Comparison of ENCODE assay signal across 15 cellular contexts in genomic region chr2:27958711-27959378, GRCh38.
DNase-seq lines count a peak whose midpoint lies in the region; ATAC-seq, FAIRE-seq and TF ChIP-seq lines count a peak whose summit lies in the region.
"Had no signal": no experiment of that assay in that cellular context is flagged by ENCODE, and none has a peak within 500 bp of the region (broad histone marks: within the 10 kb centered on the region; RNA-seq: fewer than 3 reads in every experiment).

No MANE protein-coding gene starts in this region.

- no peak overlapping the region for H3K9ac ChIP-seq in keratinocyte (ENCODE audit: control insufficient read depth, extremely low read depth, insufficient read depth, low read length)

- no peak overlapping the region for H2AFZ ChIP-seq in keratinocyte (ENCODE audit: control insufficient read depth, low read length)

- H3K27me3 Mint-ChIP-seq in activated T-cell treated with anti-CD3 and anti-CD28 coated beads, Interleukin-2, amount 50 U/mL, for 72 hours (ENCODE audit: low read depth) = no peaks in the 10 kb centered on the region
- no peaks in the 10 kb centered on the region for H3K27me3 Mint-ChIP-seq in activated CD4-positive, alpha-beta memory T cell treated with anti-CD3 and anti-CD28 coated beads for 36 hours

- peaks cover 88% of the 10 kb centered on the region for H3K4me1 Mint-ChIP-seq in activated T-cell treated with anti-CD3 and anti-CD28 coated beads, Interleukin-2, amount 50 U/mL, for 72 hours (ENCODE audit: low read depth)
- peaks cover 75% of the 10 kb centered on the region for H3K4me1 Mint-ChIP-seq in activated CD4-positive, alpha-beta memory T cell treated with anti-CD3 and anti-CD28 coated beads for 36 hours (ENCODE audit: low read depth)

- H3K36me3 ChIP-seq in keratinocyte (ENCODE audit: control insufficient read depth in 2 of 2, extremely low read depth in 1 of 2, insufficient read depth in 2 of 2, low read length in 2 of 2) = peaks cover 0 to 1% of the 10 kb centered on the region in 2 experiments
- no peaks in the 10 kb centered on the region for H3K36me3 ChIP-seq in tibial nerve
- H3K36me3 ChIP-seq: esophagus muscularis mucosa had no signal

- H4K20me1 ChIP-seq in keratinocyte (ENCODE audit: control insufficient read depth, extremely low read depth, insufficient read depth, low read length) = no peaks in the 10 kb centered on the region

- WGBS in tibial nerve, 2 donors = 55 to 71% methylated on average over 2 of the region's 2 CpGs

- POLR2A ChIA-PET in activated CD4-positive, alpha-beta memory T cell treated with anti-CD3 and anti-CD28 coated beads for 36 hours (lab: Charles Lee) = no interaction called here

- H3K9me3 ChIP-seq in keratinocyte (ENCODE audit: control insufficient read depth, low read depth, low read length) (no peaks in the 10 kb centered on the region), tibial nerve (no peaks in the 10 kb centered on the region)
- H3K9me3 ChIP-seq: esophagus muscularis mucosa had no signal

- TF ChIP-seq POLR2A in tibial nerve (IDR thresholded peaks at IDR 0.05) = no peak

- TF ChIP-seq CTCF in keratinocyte (optimal IDR thresholded peaks at IDR 0.05 in 1 of 3, IDR thresholded peaks at IDR 0.05 in 1 of 3, conservative IDR thresholded peaks at IDR 0.05 in 1 of 3; ENCODE audit: extremely low read depth in 1 of 3, insufficient read depth in 2 of 3, low read length in 3 of 3) (no peak), tibial nerve (IDR thresholded peaks at IDR 0.05) (no peak)

- no peak for ATAC-seq in activated T-cell treated with anti-CD3 and anti-CD28 coated beads, Interleukin-2, amount 50 U/mL, for 72 hours (replicated peaks in 1 of 2)

- peak overlapping the region; percentile 97 for H3K27ac Mint-ChIP-seq in activated T-cell treated with anti-CD3 and anti-CD28 coated beads, Interleukin-2, amount 50 U/mL, for 72 hours
- H3K27ac Mint-ChIP-seq in activated CD4-positive, alpha-beta memory T cell treated with anti-CD3 and anti-CD28 coated beads for 36 hours = peak overlapping the region; percentile 70
- H3K27ac Mint-ChIP-seq: nephron progenitor cell had no signal

- H3K9me3 Mint-ChIP-seq in activated T-cell treated with anti-CD3 and anti-CD28 coated beads, Interleukin-2, amount 50 U/mL, for 72 hours = peaks cover 0 to 6% of the 10 kb centered on the region in 2 donors
- peaks cover 2% of the 10 kb centered on the region for H3K9me3 Mint-ChIP-seq in activated CD4-positive, alpha-beta memory T cell treated with anti-CD3 and anti-CD28 coated beads for 36 hours

- peaks cover 63% of the 10 kb centered on the region for H3K4me1 ChIP-seq in keratinocyte (ENCODE audit: control insufficient read depth, extremely low read depth, insufficient read depth, low read length)
- peaks cover 0 to 77% (median 46%) of the 10 kb centered on the region in 4 donors for H3K4me1 ChIP-seq in tibial nerve

- peak in 1 of 2 donors; percentile 15 for DNase-seq in activated T-cell treated with anti-CD3 and anti-CD28 coated beads, Interleukin-2, amount 50 U/mL, for 72 hours
- DNase-seq in activated T-cell treated with anti-CD3 and anti-CD28 coated beads for 4 hours (no peak), keratinocyte (ENCODE audit: low read depth, low spot score) (no peak), tibial nerve (ENCODE audit: low spot score in 2 of 2) (no peak), kidney tubule cell (ENCODE audit: low spot score) (no peak), glomerular visceral epithelial cell (ENCODE audit: extremely low spot score) (no peak), NAMALWA (ENCODE audit: low spot score) (no peak)
- DNase-seq in activated CD4-positive, alpha-beta memory T cell treated with anti-CD3 and anti-CD28 coated beads for 36 hours = no peak
- DNase-seq: activated T-cell treated with anti-CD3 and anti-CD28 coated beads, Interleukin-2, amount 50 U/mL, for 48 hours; GOT3; NCI-H446; nephron progenitor cell; stimulated activated CD4-positive, alpha-beta T cell treated with anti-CD3 and anti-CD28 coated beads, Interleukin-12 subunit alpha, Interleukin-12 subunit beta, amount 100 ng/mL, for 4 hours had no signal

- peak overlapping the region; percentile 80 for H3K4me2 ChIP-seq in keratinocyte (ENCODE audit: control insufficient read depth, extremely low read depth, insufficient read depth, low read depth, low read length)

- dilution Hi-C loops in keratinocyte (cut with MboI; ENCODE audit: extremely low pct_ligation_motif_present, low sequenced_read_pairs) = no loop called here

- no peaks in the 10 kb centered on the region for H3K79me2 ChIP-seq in keratinocyte (ENCODE audit: control insufficient read depth, insufficient read depth, low read length)

- H3K9me1 ChIP-seq in keratinocyte (ENCODE audit: control insufficient read depth, extremely low read depth, insufficient read depth, low read length) = no peaks in the 10 kb centered on the region

- H3K27ac ChIP-seq in keratinocyte (ENCODE audit: control insufficient read depth, insufficient read depth, low read length) (no peak overlapping the region), tibial nerve (peak overlapping the region in 3 of 4 donors; percentile 23 to 79 (median 73))

- H3K4me3 ChIP-seq in keratinocyte (ENCODE audit: control insufficient read depth in 2 of 3, extremely low read depth in 1 of 3, insufficient read depth in 2 of 3, low read depth in 1 of 3, low read length in 3 of 3) = no peak overlapping the region
- H3K4me3 ChIP-seq in tibial nerve = no peak overlapping the region
- H3K4me3 ChIP-seq: esophagus muscularis mucosa had no signal

- H3K27me3 ChIP-seq in keratinocyte (ENCODE audit: control insufficient read depth, extremely low read depth, insufficient read depth, low read length) = no peaks in the 10 kb centered on the region
- H3K27me3 ChIP-seq in tibial nerve = no peaks in the 10 kb centered on the region
- H3K27me3 ChIP-seq: esophagus muscularis mucosa had no signal

- FAIRE-seq in keratinocyte (lab: Jason Lieb, UNC) = peak; percentile 26
- FAIRE-seq: urothelium cell line had no signal

- H3K4me3 Mint-ChIP-seq in activated T-cell treated with anti-CD3 and anti-CD28 coated beads, Interleukin-2, amount 50 U/mL, for 72 hours = peak overlapping the region; percentile 52 to 83
- no peak overlapping the region for H3K4me3 Mint-ChIP-seq in activated CD4-positive, alpha-beta memory T cell treated with anti-CD3 and anti-CD28 coated beads for 36 hours
- H3K4me3 Mint-ChIP-seq: nephron progenitor cell had no signal

- intact Hi-C loops in activated CD4-positive, alpha-beta memory T cell treated with anti-CD3 and anti-CD28 coated beads for 36 hours (cut with micrococcal nuclease) = no loop called here

- CTCF ChIA-PET in activated CD4-positive, alpha-beta memory T cell treated with anti-CD3 and anti-CD28 coated beads for 36 hours (lab: Charles Lee) = no interaction called here

- peaks cover 4 to 7% of the 10 kb centered on the region in 2 donors for H3K36me3 Mint-ChIP-seq in activated T-cell treated with anti-CD3 and anti-CD28 coated beads, Interleukin-2, amount 50 U/mL, for 72 hours (ENCODE audit: insufficient read depth in 2 of 2)
- H3K36me3 Mint-ChIP-seq in activated CD4-positive, alpha-beta memory T cell treated with anti-CD3 and anti-CD28 coated beads for 36 hours = peaks cover 5% of the 10 kb centered on the region

- TF ChIP-seq EP300 in tibial nerve (IDR thresholded peaks at IDR 0.05) = no peak
